In the genomic region with DNA sequence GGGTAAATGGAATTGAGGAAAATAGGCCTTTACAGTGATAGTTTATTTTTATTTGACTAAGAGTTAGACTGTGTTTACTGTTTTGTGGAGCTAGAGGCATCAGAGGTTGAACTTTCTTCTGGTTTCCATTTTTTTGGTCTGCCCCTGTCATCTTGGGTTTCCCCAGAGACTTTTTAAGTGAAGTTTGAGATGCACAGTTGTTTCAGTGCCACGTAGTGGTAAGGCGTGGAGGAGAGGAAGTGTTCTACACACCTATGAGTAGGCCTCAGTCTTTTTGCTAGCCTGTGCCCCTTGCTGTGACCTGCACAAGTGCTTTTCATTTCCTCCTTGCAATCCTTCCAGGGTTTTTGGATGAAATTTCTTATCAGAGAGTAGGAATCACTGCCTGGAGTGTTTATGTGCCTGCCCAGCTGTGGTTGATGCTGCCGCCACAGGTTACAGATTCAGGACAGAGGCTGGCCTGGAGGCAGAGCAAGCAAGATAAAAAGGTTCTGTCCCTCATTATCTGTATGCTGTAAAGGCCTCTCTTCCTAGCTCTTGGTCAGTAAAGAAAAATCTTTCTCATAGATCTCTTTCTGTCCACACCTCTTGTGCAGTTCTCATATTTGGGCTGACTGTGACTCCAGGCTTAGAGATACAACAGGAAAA, we compare ENCODE assay signal across 13 cellular contexts. TPM values are rescaled to one million over a fixed set of nuclear protein-coding genes. Genes with fewer than 3 reads are reported as not detected.
A peak's percentile ranks its signal among the peaks of the same experiment; 100 is the strongest.
DNase-seq lines count a peak whose midpoint lies in the region; ATAC-seq lines count a peak whose summit lies in the region.
"Had no signal": no experiment of that assay in that cellular context is flagged by ENCODE, and none has a peak within 500 bp of the region (broad histone marks: within the 10 kb centered on the region; RNA-seq: fewer than 3 reads in every experiment).

No MANE protein-coding gene starts in this region.

- H3K27me3 Mint-ChIP-seq in activated CD4-positive, alpha-beta T cell treated with anti-CD3 and anti-CD28 coated beads, Interleukin-2, amount 10 ng/mL, durations not matched to agents 24 days and 14 days, result no peaks in the 10 kb centered on the region
- no peaks in the 10 kb centered on the region for H3K27me3 Mint-ChIP-seq in IgD-negative memory B cell
- H3K27me3 Mint-ChIP-seq in stimulated activated memory B cell treated with anti-CD40 and anti-IgM and Interleukin-4, amounts not matched to agents 10 μg/mL and 1 μg/mL and 100 μg/mL, for 72 hours, result no peaks in the 10 kb centered on the region

- no peak overlapping the region for H3K4me3 Mint-ChIP-seq in activated CD4-positive, alpha-beta T cell treated with anti-CD3 and anti-CD28 coated beads, Interleukin-2, amount 10 ng/mL, durations not matched to agents 24 days and 14 days
- H3K4me3 Mint-ChIP-seq in IgD-negative memory B cell, result no peak overlapping the region
- no peak overlapping the region for H3K4me3 Mint-ChIP-seq in stimulated activated memory B cell treated with anti-CD40 and anti-IgM and Interleukin-4, amounts not matched to agents 10 μg/mL and 1 μg/mL and 100 μg/mL, for 72 hours

- peak; percentile 77 for DNase-seq in activated CD4-positive, alpha-beta T cell treated with anti-CD3 and anti-CD28 coated beads, Interleukin-2, amount 10 ng/mL, durations not matched to agents 24 days and 14 days
- no peak for DNase-seq in activated CD4-positive, alpha-beta T cell treated with anti-CD3 and anti-CD28 coated beads, Interleukin-2, amount 50 U/mL, for 48 hours
- DNase-seq in NOMO-1 treated with DMSO at 0.1 percent for 48 hours (lab: John Stamatoyannopoulos, UW; ENCODE audit: unreplicated experiment) (no peak), NCI-H2081 treated with DMSO at 0.1 percent for 48 hours (lab: John Stamatoyannopoulos, UW) (no peak)
- DNase-seq: activated gamma-delta T cell, HCEC 1CT, NCI-H774 had no signal

- H3K9me3 Mint-ChIP-seq in activated CD4-positive, alpha-beta T cell treated with anti-CD3 and anti-CD28 coated beads, Interleukin-2, amount 10 ng/mL, durations not matched to agents 24 days and 14 days, result peaks cover 4% of the 10 kb centered on the region
- peaks cover 0 to 10% (median 2%) of the 10 kb centered on the region in 3 donors for H3K9me3 Mint-ChIP-seq in IgD-negative memory B cell
- H3K9me3 Mint-ChIP-seq in stimulated activated memory B cell treated with anti-CD40 and anti-IgM and Interleukin-4, amounts not matched to agents 10 μg/mL and 1 μg/mL and 100 μg/mL, for 72 hours, result peaks cover 3% of the 10 kb centered on the region

- H3K27ac Mint-ChIP-seq in activated CD4-positive, alpha-beta T cell treated with anti-CD3 and anti-CD28 coated beads, Interleukin-2, amount 10 ng/mL, durations not matched to agents 24 days and 14 days, result peak overlapping the region; percentile 70
- H3K27ac Mint-ChIP-seq in IgD-negative memory B cell, result peak overlapping the region in 2 of 3 donors; percentile 18 to 28
- peak overlapping the region; percentile 69 for H3K27ac Mint-ChIP-seq in stimulated activated memory B cell treated with anti-CD40 and anti-IgM and Interleukin-4, amounts not matched to agents 10 μg/mL and 1 μg/mL and 100 μg/mL, for 72 hours

- peaks cover 2% of the 10 kb centered on the region for H3K36me3 Mint-ChIP-seq in activated CD4-positive, alpha-beta T cell treated with anti-CD3 and anti-CD28 coated beads, Interleukin-2, amount 10 ng/mL, durations not matched to agents 24 days and 14 days (ENCODE audit: low read depth)
- no peaks in the 10 kb centered on the region for H3K36me3 Mint-ChIP-seq in IgD-negative memory B cell
- H3K36me3 Mint-ChIP-seq in stimulated activated memory B cell treated with anti-CD40 and anti-IgM and Interleukin-4, amounts not matched to agents 10 μg/mL and 1 μg/mL and 100 μg/mL, for 72 hours, result no peaks in the 10 kb centered on the region

- peak; percentile 97 for ATAC-seq in HG02610 (IDR thresholded peaks at IDR 0.05; ENCODE audit: unreplicated experiment)
- ATAC-seq in stimulated activated memory B cell treated with anti-CD40 and anti-IgM and Interleukin-4, amounts not matched to agents 10 μg/mL and 1 μg/mL and 100 μg/mL, for 72 hours, result peak; percentile 86
- no peak for ATAC-seq in HG03045 (IDR thresholded peaks at IDR 0.05; ENCODE audit: unreplicated experiment)

- H3K4me1 Mint-ChIP-seq in activated CD4-positive, alpha-beta T cell treated with anti-CD3 and anti-CD28 coated beads, Interleukin-2, amount 10 ng/mL, durations not matched to agents 24 days and 14 days, result peaks cover 7% of the 10 kb centered on the region
- peaks cover 0 to 2% (median 2%) of the 10 kb centered on the region in 3 donors for H3K4me1 Mint-ChIP-seq in IgD-negative memory B cell
- H3K4me1 Mint-ChIP-seq in stimulated activated memory B cell treated with anti-CD40 and anti-IgM and Interleukin-4, amounts not matched to agents 10 μg/mL and 1 μg/mL and 100 μg/mL, for 72 hours, result peaks cover 7% of the 10 kb centered on the region

- intact Hi-C loops in activated CD4-positive, alpha-beta T cell treated with anti-CD3 and anti-CD28 coated beads, Interleukin-2, amount 10 ng/mL, durations not matched to agents 24 days and 14 days (cut with micrococcal nuclease), result no loop called here

RNA-seq across cellular contexts. Expression of a gene that starts 12.5 kb away (rescaled TPM):
- 0.17 TPM in 1 of 2 replicates, not detected in the other for total RNA-seq in activated CD4-positive, alpha-beta T cell treated with anti-CD3 and anti-CD28 coated beads, Interleukin-2, amount 10 ng/mL, durations not matched to agents 24 days and 14 days
- polyA plus RNA-seq in IgD-negative memory B cell, result not detected
- total RNA-seq: A172, dermis microvascular lymphatic vessel endothelial cell had no signal

RNA-seq across cellular contexts. Expression of a gene that starts 21.4 kb away (rescaled TPM):
- 49.2 and 50.0 TPM in 2 replicates for total RNA-seq in activated CD4-positive, alpha-beta T cell treated with anti-CD3 and anti-CD28 coated beads, Interleukin-2, amount 10 ng/mL, durations not matched to agents 24 days and 14 days
- 37.7 TPM for polyA plus RNA-seq in IgD-negative memory B cell

RNA-seq across cellular contexts. Expression of a gene that starts 35.9 kb away (rescaled TPM):
- total RNA-seq in activated CD4-positive, alpha-beta T cell treated with anti-CD3 and anti-CD28 coated beads, Interleukin-2, amount 10 ng/mL, durations not matched to agents 24 days and 14 days, result not detected in 2 replicates
- not detected for polyA plus RNA-seq in IgD-negative memory B cell
- total RNA-seq: A172, dermis microvascular lymphatic vessel endothelial cell had no signal
